Comparison of ENCODE assay signal across 7 cellular contexts in the genomic region with DNA sequence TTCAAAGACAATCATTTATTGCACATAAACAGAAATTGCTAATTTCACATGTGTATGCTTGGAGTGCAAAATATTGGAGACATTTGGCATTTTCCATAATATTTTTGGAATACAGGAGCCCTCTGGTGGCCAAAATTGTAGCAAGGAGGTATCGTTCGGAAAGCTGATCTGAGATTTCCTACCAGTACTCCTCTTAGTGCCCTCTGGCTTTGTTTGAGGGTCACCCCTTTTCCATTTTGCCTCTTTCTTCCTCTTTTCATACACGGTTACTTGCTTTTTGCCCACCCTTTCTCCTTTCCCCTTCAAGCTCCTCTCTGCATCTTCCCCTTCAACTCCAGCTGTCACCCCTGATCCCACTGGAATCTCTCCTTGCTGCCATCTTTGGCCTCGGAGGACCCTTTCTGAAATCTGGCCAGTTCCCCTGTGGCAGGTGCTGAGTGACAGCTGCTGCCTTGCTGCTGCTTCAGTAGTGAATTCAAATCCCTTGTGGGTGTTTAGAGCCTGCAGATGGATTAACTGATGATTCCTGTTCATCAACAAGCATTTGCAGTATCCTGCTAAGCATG.
DNase-seq lines count a peak whose midpoint lies in the region; ATAC-seq, FAIRE-seq and TF ChIP-seq lines count a peak whose summit lies in the region.

No MANE protein-coding gene starts in this region.

- FAIRE-seq in GM12892 (lab: Jason Lieb, UNC), result no peak

- H3K9me3 ChIP-seq in breast epithelium, result no peaks in the 10 kb centered on the region
- no peaks in the 10 kb centered on the region for H3K9me3 ChIP-seq in lung (ENCODE audit: control insufficient read depth in 2 of 2, insufficient read depth in 1 of 2, low read length in 1 of 2)

- TF ChIP-seq CTCF in LNCaP clone FGC (IDR thresholded peaks at IDR 0.05; ENCODE audit: control insufficient read depth, extremely low read depth, insufficient read depth), result peak; percentile 66
- peak; percentile 48 to 79 (median 75) for TF ChIP-seq CTCF in breast epithelium (IDR thresholded peaks at IDR 0.05)
- TF ChIP-seq CTCF in lung (IDR thresholded peaks at IDR 0.05; ENCODE audit: control extremely low read depth, extremely low read depth), result peak; percentile 50

- DNase-seq in ELR (ENCODE audit: low read depth) (peak; percentile 69), LNCaP clone FGC (ENCODE audit: low read depth) (no peak), breast epithelium (ENCODE audit: low spot score in 2 of 2) (peak in 1 of 2 donors; percentile 35), lung (ENCODE audit: low spot score) (peak; percentile 54), COR-L47 (lab: John Stamatoyannopoulos, UW) (no peak), GM12892 (ENCODE audit: insufficient read length) (no peak), SIG-M5 treated with dmso at 0.1 percent for 504 hours (lab: John Stamatoyannopoulos, UW; ENCODE audit: unreplicated experiment) (no peak)

- H3K27ac ChIP-seq in breast epithelium, result no peak overlapping the region
- no peak overlapping the region for H3K27ac ChIP-seq in lung (ENCODE audit: low read depth in 1 of 2, low read length in 1 of 2)

- 29 to 31% methylated on average over 4 of the region's 4 CpGs for WGBS in lung, 2 donors

- H3K36me3 ChIP-seq in breast epithelium (no peaks in the 10 kb centered on the region), lung (ENCODE audit: control insufficient read depth in 2 of 2, insufficient read depth in 2 of 2, low read length in 2 of 2) (no peaks in the 10 kb centered on the region)

- ATAC-seq in lung (ENCODE audit: insufficient read depth, low FRiP score), result peak; percentile 35

- TF ChIP-seq POLR2A in breast epithelium (IDR thresholded peaks at IDR 0.05), result no peak
- TF ChIP-seq POLR2A in GM12892 (IDR thresholded peaks at IDR 0.05; ENCODE audit: low read depth, low read length), result no peak

- no peaks in the 10 kb centered on the region for H3K27me3 ChIP-seq in breast epithelium
- H3K27me3 ChIP-seq in lung (ENCODE audit: control insufficient read depth, insufficient read depth), result no peaks in the 10 kb centered on the region

- intact Hi-C loops in breast epithelium (cut with DNase I; ENCODE audit: low total_unique reads), result loop anchor here (5.0 kb wide), 1 partner anchor 786 kb away; no protein-coding TSS in a partner anchor

- H3K4me1 ChIP-seq in breast epithelium (no peaks in the 10 kb centered on the region), lung (ENCODE audit: control insufficient read depth in 2 of 2, insufficient read depth in 2 of 2, low read length in 2 of 2) (peaks cover 0 to 3% of the 10 kb centered on the region in 2 donors)

- no peak overlapping the region for H3K4me3 ChIP-seq in LNCaP clone FGC (ENCODE audit: low read depth, low read length)
- H3K4me3 ChIP-seq in breast epithelium, result no peak overlapping the region
- no peak overlapping the region for H3K4me3 ChIP-seq in lung

Comparison
In these comparisons a context has a peak if more than half of its experiments do, and no peak if none do; other contexts are left out.
1. DNase-seq: peak in ELR (single experiment) and lung (single experiment); none in LNCaP clone FGC (single experiment), COR-L47 (single experiment), GM12892 (single experiment) and SIG-M5 treated with dmso at 0.1 percent for 504 hours (single experiment).
2. Peak in every context shown above with its lines, with median percentiles within 50 percentile points of each other: CTCF ChIP-seq.